8 cellular contexts compared by ENCODE assay signal in the genomic region with DNA sequence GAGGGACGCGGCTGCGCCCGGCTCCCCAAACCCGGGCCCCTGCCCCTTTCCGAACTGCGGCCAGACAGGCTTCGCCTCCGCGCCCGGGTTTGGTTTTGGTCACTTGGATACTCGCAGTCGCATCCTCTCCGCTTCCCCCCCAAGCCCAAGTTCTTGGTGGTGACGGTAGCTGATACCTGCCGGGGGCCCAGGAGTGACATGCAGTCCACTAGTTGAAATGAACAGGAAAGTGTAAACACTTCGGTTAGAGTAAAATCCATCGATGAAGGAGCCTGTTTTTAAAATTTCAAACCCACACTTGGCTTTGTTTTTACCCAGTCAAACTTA. TPM values are rescaled to one million over a fixed set of nuclear protein-coding genes. Genes with fewer than 3 reads are reported as not detected.
A peak's percentile ranks its signal among the peaks of the same experiment; 100 is the strongest.
DNase-seq lines count a peak whose midpoint lies in the region; ATAC-seq and TF ChIP-seq lines count a peak whose summit lies in the region.

No MANE protein-coding gene starts in this region.

- peak overlapping the region; percentile 79 to 82 (median 80) for H3K9ac ChIP-seq in skeletal muscle tissue (ENCODE audit: low read depth in 1 of 3, low read length in 3 of 3)

- H3K9me3 ChIP-seq in iPS-18c (ENCODE audit: control insufficient read depth, insufficient read depth, low read length) (no peaks in the 10 kb centered on the region), skeletal muscle tissue (ENCODE audit: control insufficient read depth in 3 of 3, low read length in 3 of 3) (no peaks in the 10 kb centered on the region)

- H3K27ac Mint-ChIP-seq in activated T-cell treated with anti-CD3 and anti-CD28 coated beads, Interleukin-2, amount 50 U/mL, for 24 hours: no peak overlapping the region

- peak overlapping the region; percentile 70 for H3K27ac ChIP-seq in skeletal muscle tissue (ENCODE audit: low read depth, low read length)

- H3K4me1 ChIP-seq in skeletal muscle tissue (ENCODE audit: control insufficient read depth in 3 of 3, insufficient read depth in 3 of 3, low read length in 3 of 3): peaks cover 0 to 8% (median 8%) of the 10 kb centered on the region in 3 donors

- no peak for TF ChIP-seq CTCF in GM12875 (IDR thresholded peaks at IDR 0.05; ENCODE audit: borderline replicate concordance, insufficient read depth, low read depth, low read length)

- no peaks in the 10 kb centered on the region for H3K27me3 ChIP-seq in skeletal muscle tissue (ENCODE audit: control insufficient read depth in 3 of 3, insufficient read depth in 3 of 3, low read length in 3 of 3)

- peaks cover 39% of the 10 kb centered on the region for H3K27me3 Mint-ChIP-seq in activated T-cell treated with anti-CD3 and anti-CD28 coated beads, Interleukin-2, amount 50 U/mL, for 24 hours

- peak; percentile 55 for ATAC-seq in HG02938 (IDR thresholded peaks at IDR 0.05; ENCODE audit: unreplicated experiment)
- no peak for ATAC-seq in GM19023 (IDR thresholded peaks at IDR 0.05; ENCODE audit: unreplicated experiment)

- peak; percentile 29 for DNase-seq in activated T-cell treated with anti-CD3 and anti-CD28 coated beads, Interleukin-2, amount 50 U/mL, for 24 hours
- no peak for DNase-seq in activated CD4-positive, CD25-positive, alpha-beta regulatory T cell (lab: John Stamatoyannopoulos, UW)
- no peak for DNase-seq in NCI-H510A (lab: John Stamatoyannopoulos, UW)

- peaks cover 13% of the 10 kb centered on the region for H3K4me1 Mint-ChIP-seq in activated T-cell treated with anti-CD3 and anti-CD28 coated beads, Interleukin-2, amount 50 U/mL, for 24 hours (ENCODE audit: low read depth)

- no peaks in the 10 kb centered on the region for H3K36me3 ChIP-seq in skeletal muscle tissue (ENCODE audit: control insufficient read depth in 3 of 3, insufficient read depth in 3 of 3, low read length in 3 of 3)

- peak overlapping the region; percentile 51 for H3K4me3 Mint-ChIP-seq in activated T-cell treated with anti-CD3 and anti-CD28 coated beads, Interleukin-2, amount 50 U/mL, for 24 hours

- H3K36me3 Mint-ChIP-seq in activated T-cell treated with anti-CD3 and anti-CD28 coated beads, Interleukin-2, amount 50 U/mL, for 24 hours (ENCODE audit: low read depth): no peaks in the 10 kb centered on the region

- peaks cover 7% of the 10 kb centered on the region for H3K9me3 Mint-ChIP-seq in activated T-cell treated with anti-CD3 and anti-CD28 coated beads, Interleukin-2, amount 50 U/mL, for 24 hours

- H3K4me3 ChIP-seq in GM12875 (ENCODE audit: low read depth, low read length): peak overlapping the region; percentile 81
- H3K4me3 ChIP-seq in iPS-18c (ENCODE audit: insufficient read depth, low read depth, low read length): peak overlapping the region; percentile 78
- peak overlapping the region; percentile 82 to 88 (median 86) for H3K4me3 ChIP-seq in skeletal muscle tissue (ENCODE audit: low read length in 3 of 3)

RNA-seq across cellular contexts. Expression of gene CNTLN, which starts 0.7 kb away (rescaled TPM):
- total RNA-seq in skeletal muscle tissue: 9.4 TPM
